ENCODE assay signal across 9 cellular contexts in genomic region chr19:10552596-10553053, GRCh38. TPM values are rescaled to one million over a fixed set of nuclear protein-coding genes. Genes with fewer than 3 reads are reported as not detected.
DNase-seq lines count a peak whose midpoint lies in the region; ATAC-seq and TF ChIP-seq lines count a peak whose summit lies in the region.
"Had no signal": no experiment of that assay in that cellular context is flagged by ENCODE, and none has a peak within 500 bp of the region (broad histone marks: within the 10 kb centered on the region; RNA-seq: fewer than 3 reads in every experiment).

No MANE protein-coding gene starts in this region.

- no peak for TF ChIP-seq CTCF in GM13977 (IDR thresholded peaks at IDR 0.05; ENCODE audit: extremely low read depth, insufficient read depth, missing control alignments)
- no peak for TF ChIP-seq CTCF in heart right ventricle (IDR thresholded peaks at IDR 0.05)
- no peak for TF ChIP-seq CTCF in omental fat pad (IDR thresholded peaks at IDR 0.05)

- H3K4me1 Mint-ChIP-seq in T-cell = peaks cover 40 to 52% (median 44%) of the 10 kb centered on the region in 3 donors

- WGBS in heart right ventricle, 2 donors = 83 to 85% methylated on average over 11 of the region's 11 CpGs

- POLR2A ChIA-PET in T-cell (lab: Charles Lee) = no interaction called here

- H3K9me3 Mint-ChIP-seq in T-cell = no peaks in the 10 kb centered on the region

- CTCF ChIA-PET in T-cell (lab: Charles Lee) = interaction anchor here (0.7 to 1.1 kb wide), 4 partner anchors 15 to 214 kb away, joined by 3 read pairs; no protein-coding TSS in a partner anchor

- intact Hi-C loops in heart right ventricle (cut with DNase I) = no loop called here

- no peaks in the 10 kb centered on the region for H3K27me3 ChIP-seq in heart right ventricle
- H3K27me3 ChIP-seq: suprapubic skin had no signal

- H3K4me1 ChIP-seq in heart right ventricle = peaks cover 0 to 24% (median 0%) of the 10 kb centered on the region in 9 donors

- in situ Hi-C loops in GM13977 (cut with MboI; ENCODE audit: low pct_unique_long_range_greater_than_20kb, low sequenced_read_pairs, unreplicated experiment) = no loop called here

- peak overlapping the region; percentile 94 to 96 for H3K27ac Mint-ChIP-seq in T-cell

- H3K36me3 ChIP-seq in heart right ventricle = peaks cover 0 to 100% (median 63%) of the 10 kb centered on the region in 9 donors

- H3K36me3 Mint-ChIP-seq in T-cell = peaks cover 16% of the 10 kb centered on the region

- no peaks in the 10 kb centered on the region for H3K27me3 Mint-ChIP-seq in T-cell

- DNase-seq in AG08395 (ENCODE audit: low spot score) (peak; percentile 35), GM13977 (ENCODE audit: low spot score) (peak; percentile 46), T-cell (peak in 2 of 34 experiments; percentile 20 to 35), heart right ventricle (no peak), omental fat pad (ENCODE audit: low spot score) (no peak)

- H3K4me3 ChIP-seq in heart right ventricle = no peak overlapping the region
- H3K4me3 ChIP-seq: suprapubic skin had no signal

- H3K4me3 Mint-ChIP-seq in T-cell = peak overlapping the region in 1 of 3 donors; percentile 74

- H3K27ac ChIP-seq in heart right ventricle = peak overlapping the region in 1 of 10 donors; percentile 71
- H3K27ac ChIP-seq: suprapubic skin had no signal

- no peaks in the 10 kb centered on the region for H3K9me3 ChIP-seq in heart right ventricle
- H3K9me3 ChIP-seq: suprapubic skin had no signal

- ATAC-seq in T-cell (replicated peaks in 1 of 4) (peak in 1 of 4 experiments; percentile 21), heart right ventricle (peak in 6 of 8 donors; percentile 5 to 33 (median 14)), HG03139 (IDR thresholded peaks at IDR 0.05; ENCODE audit: unreplicated experiment) (no peak), GM21825 (IDR thresholded peaks at IDR 0.05; ENCODE audit: unreplicated experiment) (no peak), omental fat pad (ENCODE audit: low FRiP score) (no peak), GM21717 (IDR thresholded peaks at IDR 0.05; ENCODE audit: unreplicated experiment) (no peak)

RNA-seq across cellular contexts. Expression of gene ATG4D, which starts 8.9 kb away (rescaled TPM):
- total RNA-seq in T-cell (10 to 100 TPM; 55.7 to 63.0 (median 60.9) TPM), heart right ventricle (10 to 100 TPM; 47.6 to 62.4 (median 54.5) TPM), omental fat pad (10 to 100 TPM; 12.9 to 16.6 (median 15.4) TPM)
- polyA plus RNA-seq in heart right ventricle = 10 to 100 TPM; 62.0 to 66.2 TPM

RNA-seq across cellular contexts. Expression of gene KRI1, which starts 13.2 kb away (rescaled TPM):
- total RNA-seq in T-cell = 10 to 100 TPM; 50.9 to 94.8 (median 79.1) TPM
- total RNA-seq in heart right ventricle = 10 to 100 TPM in 6 of 10 donors, 1 to 10 TPM in 4; 8.4 to 14.2 (median 10.3) TPM
- 10 to 100 TPM; 14.4 to 17.5 TPM for polyA plus RNA-seq in heart right ventricle
- 10 to 100 TPM in 3 of 4 donors, 1 to 10 TPM in 1; 9.1 to 36.3 (median 16.3) TPM for total RNA-seq in omental fat pad

RNA-seq across cellular contexts. Expression of gene CDKN2D, which starts 16.2 kb away (rescaled TPM):
- 10 to 100 TPM; 24.0 to 51.5 (median 32.5) TPM for total RNA-seq in T-cell
- 10 to 100 TPM in 5 of 10 donors, 1 to 10 TPM in 5; 7.7 to 19.2 (median 10.3) TPM for total RNA-seq in heart right ventricle
- 10 to 100 TPM in 1 of 2 donors, 1 to 10 TPM in 1; 5.7 to 25.6 TPM for polyA plus RNA-seq in heart right ventricle
- total RNA-seq in omental fat pad = 10 to 100 TPM in 1 of 4 donors, 1 to 10 TPM in 3; 2.9 to 21.4 (median 7.5) TPM

RNA-seq across cellular contexts. Expression of gene AP1M2, which starts 34.5 kb away (rescaled TPM):
- 1 to 10 TPM in 2 of 5 donors, under 1 TPM in 1, not detected in 2; 0.30 to 1.6 (median 1.1) TPM for total RNA-seq in T-cell
- total RNA-seq in heart right ventricle = not detected
- polyA plus RNA-seq in heart right ventricle = not detected
- 1 to 10 TPM in 3 of 4 donors, not detected in 1; 1.8 to 8.2 (median 2.4) TPM for total RNA-seq in omental fat pad

RNA-seq across cellular contexts. Expression of gene S1PR5, which starts 35.4 kb away (rescaled TPM):
- total RNA-seq in T-cell (10 to 100 TPM in 1 of 5 donors, 1 to 10 TPM in 4; 1.9 to 25.0 (median 6.5) TPM), heart right ventricle (1 to 10 TPM in 1 of 10 donors, under 1 TPM in 6, not detected in 3; 0.12 to 1.1 (median 0.36) TPM), omental fat pad (under 1 TPM; 0.47 to 0.72 (median 0.56) TPM)
- under 1 TPM; 0.13 to 0.15 TPM for polyA plus RNA-seq in heart right ventricle

Comparison
In these comparisons a context has a peak if more than half of its experiments do, and no peak if none do; other contexts are left out.
1. DNase-seq: peak in AG08395 (single experiment) and GM13977 (single experiment); none in heart right ventricle (0 of 2) and omental fat pad (single experiment).
2. ATAC-seq: peak in heart right ventricle (6 of 8); none in HG03139 (single experiment), GM21825 (single experiment), omental fat pad (single experiment) and GM21717 (single experiment).